ENCODE assay signal across 10 cellular contexts in genomic region chr1:23178414-23178813, GRCh38. TPM values are rescaled to one million over a fixed set of nuclear protein-coding genes. Genes with fewer than 3 reads are reported as not detected.
DNase-seq lines count a peak whose midpoint lies in the region; ATAC-seq and TF ChIP-seq lines count a peak whose summit lies in the region.
"Had no signal": no experiment of that assay in that cellular context is flagged by ENCODE, and none has a peak within 500 bp of the region (broad histone marks: within the 10 kb centered on the region; RNA-seq: fewer than 3 reads in every experiment).

No MANE protein-coding gene starts in this region.

- DNase-seq in CD4-positive, alpha-beta memory T cell: no peak
- DNase-seq in WTC11 (ENCODE audit: low spot score) (no peak), heart left ventricle (no peak), ovary (no peak), OCI-M1 (lab: John Stamatoyannopoulos, UW) (no peak), dermis blood vessel endothelial cell (no peak)
- DNase-seq: activated CD4-positive, alpha-beta T cell treated with anti-CD3 and anti-CD28 coated beads, Interleukin-2, amount 50 U/mL, for 1 hour had no signal

- H3K9me3 Mint-ChIP-seq in CD4-positive, alpha-beta memory T cell: no peaks in the 10 kb centered on the region
- H3K9me3 Mint-ChIP-seq in WTC11: no peaks in the 10 kb centered on the region

- POLR2A ChIA-PET in CD4-positive, alpha-beta memory T cell (lab: Charles Lee; ENCODE audit: partially characterized antibody): interaction anchor here (0.7 to 1.4 kb wide), 4 partner anchors 8 to 79 kb away, joined by 3 to 5 read pairs (median 4); no protein-coding TSS in a partner anchor
- POLR2A ChIA-PET in WTC11 (lab: Charles Lee): interaction anchor here (1.2 kb wide), 1 partner anchor 9 kb away, joined by 4 read pairs; no protein-coding TSS in a partner anchor

- TF ChIP-seq EP300 in ovary (IDR thresholded peaks at IDR 0.05): no peak

- WGBS in heart left ventricle, 4 donors: 67 to 71% (median 69%) methylated on average over 6 of the region's 6 CpGs
- WGBS in ovary, 3 donors: 53 to 65% (median 55%) methylated on average over 6 of the region's 6 CpGs

- intact Hi-C loops in CD4-positive, alpha-beta memory T cell (cut with micrococcal nuclease): no loop called here
- intact Hi-C loops in heart left ventricle (cut with DNase I): no loop called here
- intact Hi-C loops in ovary (cut with DNase I): loop anchor here in 1 of 4 donors (5.0 kb wide), 1 partner anchor 66 kb away; no protein-coding TSS in a partner anchor

- TF ChIP-seq CTCF in WTC11 (IDR thresholded peaks at IDR 0.05): no peak
- TF ChIP-seq CTCF in heart left ventricle (IDR thresholded peaks at IDR 0.05): no peak
- no peak for TF ChIP-seq CTCF in ovary (IDR thresholded peaks at IDR 0.05)

- peak overlapping the region in 5 of 8 donors; percentile 52 to 76 (median 68) for H3K4me3 Mint-ChIP-seq in CD4-positive, alpha-beta memory T cell
- H3K4me3 Mint-ChIP-seq in WTC11: peak overlapping the region; percentile 75

- H3K4me3 ChIP-seq in CD4-positive, alpha-beta memory T cell (ENCODE audit: low read length in 2 of 2): no peak overlapping the region
- H3K4me3 ChIP-seq in heart left ventricle (peak overlapping the region in 8 of 12 donors; percentile 61 to 72 (median 66)), ovary (peak overlapping the region; percentile 58)

- H3K27ac ChIP-seq in CD4-positive, alpha-beta memory T cell (ENCODE audit: low read depth, low read length): no peak overlapping the region
- H3K27ac ChIP-seq in heart left ventricle: peak overlapping the region; percentile 74 to 98 (median 92)
- H3K27ac ChIP-seq in ovary: peak overlapping the region in 1 of 2 donors; percentile 79
- H3K27ac ChIP-seq: KMS-11 had no signal

- CTCF ChIA-PET in CD4-positive, alpha-beta memory T cell (lab: Charles Lee; ENCODE audit: partially characterized antibody): interaction anchor here (1.4 to 17.5 kb wide), 3 partner anchors 9 to 81 kb away, joined by 4 to 694 read pairs (median 4); partner anchors contain the start of gene LUZP1
- CTCF ChIA-PET in WTC11 (lab: Charles Lee): interaction anchor here (0.9 to 2.7 kb wide), 7 partner anchors 10 to 86 kb away, joined by 3 to 13 read pairs (median 4); no protein-coding TSS in a partner anchor

- peaks cover 0 to 1% of the 10 kb centered on the region in 2 donors for H3K27me3 Mint-ChIP-seq in CD4-positive, alpha-beta memory T cell
- peaks cover 44% of the 10 kb centered on the region for H3K27me3 Mint-ChIP-seq in WTC11 (ENCODE audit: low read depth)

- ATAC-seq in WTC11: no peak
- ATAC-seq in heart left ventricle: peak in 2 of 4 donors; percentile 29 to 38
- ATAC-seq in HG03439 (IDR thresholded peaks at IDR 0.05; ENCODE audit: unreplicated experiment): no peak
- no peak for ATAC-seq in HG03432 (IDR thresholded peaks at IDR 0.05; ENCODE audit: unreplicated experiment)

- no peaks in the 10 kb centered on the region for H3K27me3 ChIP-seq in CD4-positive, alpha-beta memory T cell (ENCODE audit: insufficient read depth, low read length)
- H3K27me3 ChIP-seq in heart left ventricle (no peaks in the 10 kb centered on the region), ovary (no peaks in the 10 kb centered on the region)

- H3K4me1 Mint-ChIP-seq in CD4-positive, alpha-beta memory T cell: peaks cover 6 to 17% (median 13%) of the 10 kb centered on the region in 4 donors
- no peaks in the 10 kb centered on the region; the same call in 1 of the 2 replicates for H3K4me1 Mint-ChIP-seq in WTC11

- TF ChIP-seq POLR2A in heart left ventricle (IDR thresholded peaks at IDR 0.05): no peak
- no peak for TF ChIP-seq POLR2A in ovary (IDR thresholded peaks at IDR 0.05)

- peaks cover 14% of the 10 kb centered on the region for H3K4me1 ChIP-seq in CD4-positive, alpha-beta memory T cell (ENCODE audit: insufficient read depth, low read length)
- H3K4me1 ChIP-seq in heart left ventricle (peaks cover 0 to 30% (median 20%) of the 10 kb centered on the region in 12 donors), ovary (ENCODE audit: insufficient read depth) (peaks cover 4% of the 10 kb centered on the region)

- H3K36me3 Mint-ChIP-seq in CD4-positive, alpha-beta memory T cell: no peaks in the 10 kb centered on the region
- H3K36me3 Mint-ChIP-seq in WTC11: no peaks in the 10 kb centered on the region

- no peaks in the 10 kb centered on the region for H3K9me3 ChIP-seq in CD4-positive, alpha-beta memory T cell (ENCODE audit: control insufficient read depth in 1 of 2, low read length in 2 of 2)
- H3K9me3 ChIP-seq in heart left ventricle: no peaks in the 10 kb centered on the region
- no peaks in the 10 kb centered on the region for H3K9me3 ChIP-seq in ovary

- H3K36me3 ChIP-seq in CD4-positive, alpha-beta memory T cell (ENCODE audit: insufficient read depth, low read length): no peaks in the 10 kb centered on the region
- H3K36me3 ChIP-seq in heart left ventricle (no peaks in the 10 kb centered on the region), ovary (no peaks in the 10 kb centered on the region)

- H3K27ac Mint-ChIP-seq in CD4-positive, alpha-beta memory T cell: no peak overlapping the region
- H3K27ac Mint-ChIP-seq in WTC11: no peak overlapping the region

TF ChIP-seq in WTC11, 78 proteins besides CTCF, POLR2A, EP300 and RAD21:
- no peak for TF ChIP-seq GRHL2 (CRISPR knock-in tag; IDR thresholded peaks at IDR 0.05; ENCODE audit: insufficient replicate concordance, severe bottlenecking)
- no peak for TF ChIP-seq GABPB1 (CRISPR knock-in tag; IDR thresholded peaks at IDR 0.05)
- TF ChIP-seq ZNF317 (CRISPR knock-in tag; IDR thresholded peaks at IDR 0.05; ENCODE audit: borderline replicate concordance, low read depth): no peak
- no peak for TF ChIP-seq FOXK1 (CRISPR knock-in tag; IDR thresholded peaks at IDR 0.05)
- TF ChIP-seq ATF3 (CRISPR knock-in tag; conservative IDR thresholded peaks at IDR 0.05): no peak

RNA-seq across cellular contexts. Expression of gene LUZP1, which starts 9.8 kb away (rescaled TPM):
- 10 to 100 TPM; 24.7 to 27.9 TPM for total RNA-seq in CD4-positive, alpha-beta memory T cell
- 10 to 100 TPM; 11.6 to 39.3 TPM for polyA plus RNA-seq in CD4-positive, alpha-beta memory T cell
- 42.0 to 43.4 TPM (median 42.7 TPM) in 3 replicates for total RNA-seq in WTC11 (2021)
- total RNA-seq in heart left ventricle: 10 to 100 TPM; 24.7 to 42.3 (median 32.6) TPM
- 10 to 100 TPM in 1 of 2 donors, 1 to 10 TPM in 1; 6.1 to 28.1 TPM for polyA plus RNA-seq in heart left ventricle
- total RNA-seq in ovary: 10 to 100 TPM in 6 of 7 donors, 1 to 10 TPM in 1; 9.4 to 30.7 (median 23.2) TPM
- 10 to 100 TPM in 1 of 2 donors, 1 to 10 TPM in 1; 6.8 to 28.5 TPM for polyA plus RNA-seq in ovary
- 51.9 and 66.4 TPM in 2 replicates for total RNA-seq in dermis blood vessel endothelial cell

RNA-seq across cellular contexts. Expression of gene HTR1D, which starts 38.9 kb away (rescaled TPM):
- not detected for total RNA-seq in CD4-positive, alpha-beta memory T cell
- polyA plus RNA-seq in CD4-positive, alpha-beta memory T cell: not detected
- total RNA-seq in WTC11 (2021) (5.4 to 7.9 TPM (median 7.9 TPM) in 3 replicates), heart left ventricle (under 1 TPM in 2 of 9 donors, not detected in 7; 0.10 to 0.16 TPM), ovary (under 1 TPM in 3 of 7 donors, not detected in 4; 0.08 to 0.80 (median 0.12) TPM), dermis blood vessel endothelial cell (0.28 and 0.85 TPM in 2 replicates)
- polyA plus RNA-seq in heart left ventricle (under 1 TPM; 0.01 to 0.04 TPM), ovary (under 1 TPM in 1 of 2 donors, not detected in 1; 0.05 TPM)

Comparison
In these comparisons a context has a peak if more than half of its experiments do, and no peak if none do; other contexts are left out.
1. H3K4me3 ChIP-seq: peak in heart left ventricle (8 of 12) and ovary (single experiment); none in CD4-positive, alpha-beta memory T cell (0 of 2).